In the genomic region with DNA sequence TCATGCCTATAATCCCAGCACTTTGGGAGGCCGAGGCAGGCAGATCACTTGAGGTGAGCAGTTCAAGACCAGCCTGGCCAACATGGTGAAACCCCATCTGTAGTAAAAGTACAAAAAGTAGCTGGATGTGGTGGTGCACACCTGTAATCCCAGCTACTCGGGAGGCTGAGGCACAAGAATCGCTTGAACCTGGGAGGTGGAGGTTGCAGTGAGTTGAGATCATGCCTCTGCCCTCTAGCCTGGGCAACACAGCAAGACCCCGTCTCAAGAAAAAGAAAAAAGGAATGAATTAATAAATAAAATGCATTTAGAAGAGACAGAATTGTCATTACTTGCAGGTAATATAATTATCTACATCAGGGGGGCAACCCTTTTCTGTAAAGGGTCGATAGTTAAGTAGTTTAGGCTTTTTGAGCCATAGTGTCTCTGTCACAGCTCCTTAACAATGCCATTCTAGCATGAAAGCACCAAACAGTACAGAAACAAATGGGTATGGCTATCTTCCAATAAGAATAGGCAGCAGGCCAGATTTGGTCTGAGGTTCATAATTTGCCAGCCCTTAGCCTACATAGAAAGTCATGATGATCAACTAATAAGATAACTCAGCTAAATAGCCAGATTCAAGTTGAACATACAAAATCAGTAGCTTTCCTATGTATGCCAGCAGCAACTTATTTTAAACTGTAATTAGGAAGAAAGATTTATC, we compare ENCODE assay signal across 1 cellular context.
TF ChIP-seq lines count a peak whose summit lies in the region.

No MANE protein-coding gene starts in this region.

TF ChIP-seq in SK-N-SH, 30 proteins besides CTCF, POLR2A, EP300 and RAD21:
- TF ChIP-seq SIN3A (IDR thresholded peaks at IDR 0.05; ENCODE audit: borderline replicate concordance, low read depth, low read length) (no peak), RCOR1 (IDR thresholded peaks at IDR 0.05; ENCODE audit: low read length) (0 out of 2 replicates have a peak, but pooled peaks have one; percentile 14), TEAD4 (IDR thresholded peaks at IDR 0.05; ENCODE audit: borderline replicate concordance, insufficient read depth) (no peak), CHD2 (IDR thresholded peaks at IDR 0.05; ENCODE audit: low read length, partially characterized antibody) (no peak), NFIC (IDR thresholded peaks at IDR 0.05; ENCODE audit: borderline replicate concordance) (peak; percentile 28; the same call in 1 of the 2 replicates), GABPA (IDR thresholded peaks at IDR 0.05; ENCODE audit: low read depth) (no peak)
- TF ChIP-seq, protein P1, sequence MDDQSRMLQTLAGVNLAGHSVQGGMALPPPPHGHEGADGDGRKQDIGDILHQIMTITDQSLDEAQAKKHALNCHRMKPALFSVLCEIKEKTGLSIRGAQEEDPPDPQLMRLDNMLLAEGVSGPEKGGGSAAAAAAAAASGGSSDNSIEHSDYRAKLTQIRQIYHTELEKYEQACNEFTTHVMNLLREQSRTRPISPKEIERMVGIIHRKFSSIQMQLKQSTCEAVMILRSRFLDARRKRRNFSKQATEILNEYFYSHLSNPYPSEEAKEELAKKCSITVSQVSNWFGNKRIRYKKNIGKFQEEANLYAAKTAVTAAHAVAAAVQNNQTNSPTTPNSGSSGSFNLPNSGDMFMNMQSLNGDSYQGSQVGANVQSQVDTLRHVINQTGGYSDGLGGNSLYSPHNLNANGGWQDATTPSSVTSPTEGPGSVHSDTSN (IDR thresholded peaks at IDR 0.05): no peak
